Comparison of ENCODE assay signal across 18 cellular contexts in genomic region chr11:4406206-4406605, GRCh38. TPM values are rescaled to one million over a fixed set of nuclear protein-coding genes. Genes with fewer than 3 reads are reported as not detected.
"Had no signal": no experiment of that assay in that cellular context is flagged by ENCODE, and none has a peak within 500 bp of the region (broad histone marks: within the 10 kb centered on the region; RNA-seq: fewer than 3 reads in every experiment).

No MANE protein-coding gene starts in this region.

RNA-seq across cellular contexts. Expression of gene OR52B4, which starts 38.0 kb away (rescaled TPM):
- total RNA-seq: natural killer cell treated with Interleukin-12 subunit alpha and Interleukin-12 subunit beta and Interleukin-15 and Interleukin-18, amount 100 ng/mL, for 72 hours; neural crest cell; omental fat pad; osteocyte; pancreas; posterior vena cava; prostate gland; pulmonary artery endothelial cell; right atrium auricular region; smooth muscle cell; spleen; suprapubic skin; testis; transverse colon; upper lobe of right lung; urinary bladder had no signal
- polyA plus RNA-seq: pancreas, smooth muscle cell, spleen, urinary bladder had no signal

RNA-seq across cellular contexts. Expression of gene OR52K2, which starts 42.9 kb away (rescaled TPM):
- total RNA-seq: natural killer cell treated with Interleukin-12 subunit alpha and Interleukin-12 subunit beta and Interleukin-15 and Interleukin-18, amount 100 ng/mL, for 72 hours; neural crest cell; omental fat pad; osteocyte; pancreas; posterior vena cava; prostate gland; pulmonary artery endothelial cell; right atrium auricular region; smooth muscle cell; suprapubic skin; testis; transverse colon; upper lobe of right lung; urinary bladder; uterus had no signal
- polyA plus RNA-seq: smooth muscle cell, spleen, thymus, urinary bladder had no signal
